1 cellular context compared by ENCODE assay signal in the genomic region with DNA sequence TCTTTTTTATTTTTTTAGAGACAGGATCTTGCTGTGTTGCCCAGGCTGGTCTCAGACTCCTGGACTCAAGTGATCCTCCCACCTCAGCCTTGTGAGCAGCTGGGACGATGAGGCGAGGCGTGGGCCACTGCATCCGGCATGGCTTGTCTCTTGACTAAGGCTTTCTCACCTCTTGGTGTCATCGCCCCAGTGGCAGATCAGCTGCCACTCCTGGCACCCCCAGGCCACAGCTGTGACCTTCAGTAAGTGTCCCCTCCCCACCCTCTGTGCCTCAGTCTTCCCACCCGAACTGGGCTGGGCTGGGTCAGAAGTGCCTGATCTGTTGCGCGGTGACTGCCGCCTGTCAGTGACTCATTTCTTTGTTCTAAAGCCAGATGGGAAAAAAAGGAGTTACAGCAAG.
TF ChIP-seq lines count a peak whose summit lies in the region.

No MANE protein-coding gene starts in this region.

TF ChIP-seq in HepG2, 621 proteins besides CTCF, POLR2A, EP300 and RAD21:
- no peak for TF ChIP-seq AHR (CRISPR knock-in tag; IDR thresholded peaks at IDR 0.05)
- TF ChIP-seq ZNF121 (CRISPR knock-in tag; IDR thresholded peaks at IDR 0.05): peak; percentile 59
TF ChIP-seq in HepG2: peak in this region for 1.
